Comparison of ENCODE assay signal across 17 cellular contexts in genomic region chr10:84938117-84938905, GRCh38.
DNase-seq lines count a peak whose midpoint lies in the region; ATAC-seq and TF ChIP-seq lines count a peak whose summit lies in the region.
"Had no signal": no experiment of that assay in that cellular context is flagged by ENCODE, and none has a peak within 500 bp of the region (broad histone marks: within the 10 kb centered on the region; RNA-seq: fewer than 3 reads in every experiment).

No MANE protein-coding gene starts in this region.

- H3K27me3 ChIP-seq in A673 (replicated peaks; ENCODE audit: insufficient read depth, low read depth, low read length, poor library complexity) (no peaks in the 10 kb centered on the region), BE2C (no peaks in the 10 kb centered on the region), left lung (no peaks in the 10 kb centered on the region)

- H3K4me3 Mint-ChIP-seq in HFFc6: no peak overlapping the region
- H3K4me3 Mint-ChIP-seq: B cell; CD8-positive, alpha-beta memory T cell; IgD-negative memory B cell had no signal

- H3K9me3 Mint-ChIP-seq in HFFc6: peaks cover 59% of the 10 kb centered on the region

- no peaks in the 10 kb centered on the region for H3K4me1 Mint-ChIP-seq in HFFc6 (ENCODE audit: low read depth)
- H3K4me1 Mint-ChIP-seq: B cell; CD8-positive, alpha-beta memory T cell; IgD-negative memory B cell had no signal

- ATAC-seq in left lung: peak; percentile 54
- no peak for ATAC-seq in HG03139 (IDR thresholded peaks at IDR 0.05; ENCODE audit: unreplicated experiment)
- ATAC-seq: HCT116 had no signal

- 0 out of 2 replicates have a peak, but pooled peaks cover 9% of the 10 kb centered on the region for H3K36me3 Mint-ChIP-seq in HFFc6 (ENCODE audit: low read depth)
- H3K36me3 Mint-ChIP-seq: CD8-positive, alpha-beta memory T cell had no signal

- no peaks in the 10 kb centered on the region; the same call in 1 of the 2 replicates for H3K27me3 Mint-ChIP-seq in HFFc6 (ENCODE audit: insufficient read depth)
- H3K27me3 Mint-ChIP-seq: B cell, IgD-negative memory B cell had no signal

- H3K27ac ChIP-seq in A673 (ENCODE audit: low read depth, low read length, poor library complexity, severe bottlenecking) (no peak overlapping the region), left lung (no peak overlapping the region)
- H3K27ac ChIP-seq: HL-60 had no signal

- no peak overlapping the region for H3K27ac Mint-ChIP-seq in HFFc6
- H3K27ac Mint-ChIP-seq: B cell, IgD-negative memory B cell had no signal

- DNase-seq in A673 (ENCODE audit: low spot score) (peak; percentile 11), BE2C (peak; percentile 30), NCI-H69 (lab: John Stamatoyannopoulos, UW) (peak; percentile 15), left lung (no peak), DMS 273 (lab: John Stamatoyannopoulos, UW; ENCODE audit: unreplicated experiment) (no peak), HFFc6 (no peak)
- DNase-seq: CD8-positive, alpha-beta memory T cell; MV-4-11; NCI-H1417 treated with DMSO at 0.1 percent for 48 hours; NCI-H2029; NCI-H510A treated with DMSO at 0.1 percent for 48 hours; SHP77 treated with DMSO at 0.1 percent for 48 hours had no signal

- CTCF ChIA-PET in A673 (lab: Charles Lee): no interaction called here

- intact Hi-C loops in A673 (cut with micrococcal nuclease; ENCODE audit: unreplicated experiment) (no loop called here), left lung (cut with DNase I) (no loop called here)

- H3K4me3 ChIP-seq in A673 (ENCODE audit: low read depth, low read length, poor library complexity, severe bottlenecking) (no peak overlapping the region), BE2C (ENCODE audit: low read depth, low read length) (peak overlapping the region; percentile 41), left lung (no peak overlapping the region)

- H3K36me3 ChIP-seq in A673 (ENCODE audit: insufficient read depth, low read length, poor library complexity, severe bottlenecking) (no peaks in the 10 kb centered on the region), BE2C (no peaks in the 10 kb centered on the region), left lung (no peaks in the 10 kb centered on the region)

- POLR2A ChIA-PET in A673 (lab: Charles Lee; ENCODE audit: low non-redundant PET): no interaction called here

- H3K4me1 ChIP-seq in A673 (ENCODE audit: insufficient read depth, low read length, poor library complexity, severe bottlenecking) (no peaks in the 10 kb centered on the region), BE2C (peaks cover 13% of the 10 kb centered on the region; the same call in 1 of the 2 replicates), left lung (no peaks in the 10 kb centered on the region)

- no TSS peak for BruUV-seq in A673 (replicated peaks; lab: Mats Ljungman, UMichigan)

- H3K9me3 ChIP-seq in A673 (ENCODE audit: low read depth, low read length, poor library complexity, severe bottlenecking): no peaks in the 10 kb centered on the region
- no peaks in the 10 kb centered on the region for H3K9me3 ChIP-seq in BE2C
- H3K9me3 ChIP-seq in left lung: no peaks in the 10 kb centered on the region

- TF ChIP-seq CTCF in A673 (conservative IDR thresholded peaks at IDR 0.05; ENCODE audit: low read depth, low read length) (no peak), BE2C (IDR thresholded peaks at IDR 0.05; ENCODE audit: low read depth, low read length) (no peak), left lung (IDR thresholded peaks at IDR 0.05) (no peak), HFFc6 (IDR thresholded peaks at IDR 0.05) (no peak)

Comparison
In these comparisons a context has a peak if more than half of its experiments do, and no peak if none do; other contexts are left out.
1. DNase-seq: peak in A673 (single experiment), BE2C (single experiment) and NCI-H69 (single experiment); none in left lung (0 of 2), DMS 273 (single experiment) and HFFc6 (single experiment).